In genomic region chr19:14006085-14006765, GRCh38 we compare ENCODE assay signal across 8 cellular contexts. TPM values are rescaled to one million over a fixed set of nuclear protein-coding genes. Genes with fewer than 3 reads are reported as not detected.
DNase-seq lines count a peak whose midpoint lies in the region; ATAC-seq and TF ChIP-seq lines count a peak whose summit lies in the region.

RFX1 (minus strand) TSS chr19:14006320; CDS start chr19:13993843, 12,477 bp downstream.

- H3K4me3 ChIP-seq in PC-9 (peak within 1 kb of the TSS; percentile 65), epithelial cell of esophagus (ENCODE audit: low read length) (peak within 1 kb of the TSS; percentile 83)

- peak within 1 kb of the TSS; percentile 85 for H2AFZ ChIP-seq in PC-9

- peaks cover 25% of the 10 kb centered on the region for H3K79me2 ChIP-seq in PC-9 (ENCODE audit: low read depth)

- CTCF ChIA-PET in PC-9 (lab: Charles Lee): no interaction called here

- H3K4me2 ChIP-seq in PC-9: peak within 1 kb of the TSS; percentile 96

- ATAC-seq in GM21723 (IDR thresholded peaks at IDR 0.05; ENCODE audit: unreplicated experiment): peak; percentile 76

- DNase-seq in DMS 273 (lab: John Stamatoyannopoulos, UW; ENCODE audit: unreplicated experiment): peak; percentile 100
- peak; percentile 99 for DNase-seq in KBM-7
- peak; percentile 99 to 100 for DNase-seq in PC-9
- DNase-seq in activated T-cell treated with anti-CD3 and anti-CD28 coated beads for 48 hours (ENCODE audit: low read depth): peak; percentile 99
- peak; percentile 100 for DNase-seq in epithelial cell of esophagus (ENCODE audit: low read depth)
- peak; percentile 98 for DNase-seq in middle frontal gyrus (ENCODE audit: extremely low spot score, low spot score)
- peak; percentile 100 for DNase-seq in stimulated activated CD8-positive, alpha-beta memory T cell treated with anti-CD3 and anti-CD28 coated beads, Interleukin-2, amount 100 ng/mL, for 48 hours (ENCODE audit: low read depth in 2 of 2)

- H3K9me2 ChIP-seq in PC-9 (ENCODE audit: insufficient read depth): no peaks in the 10 kb centered on the region

- POLR2A ChIA-PET in PC-9 (lab: Charles Lee; ENCODE audit: unreplicated experiment): interaction anchor here (0.6 to 1.2 kb wide), 6 partner anchors 19 to 693 kb away, joined by 3 to 12 read pairs (median 4); partner anchors contain the start of gene IL27RA

- no peaks in the 10 kb centered on the region for H3K36me3 ChIP-seq in PC-9 (ENCODE audit: low read depth)

- H3K9me3 ChIP-seq in PC-9 (ENCODE audit: insufficient read depth, low read depth): no peaks in the 10 kb centered on the region

- H4K20me1 ChIP-seq in PC-9 (ENCODE audit: insufficient read depth): no peaks in the 10 kb centered on the region

- in situ Hi-C loops in KBM-7 (cut with MboI; ENCODE audit: low pct_unique_long_range_greater_than_20kb, low sequenced_read_pairs): no loop called here

- H3K27ac ChIP-seq in PC-9: peak within 1 kb of the TSS; percentile 82

- peaks cover 6% of the 10 kb centered on the region for H3K4me1 ChIP-seq in PC-9 (replicated peaks; ENCODE audit: insufficient read depth)

- no peaks in the 10 kb centered on the region for H3K27me3 ChIP-seq in PC-9 (ENCODE audit: insufficient read depth, low read depth)

- BruUV-seq in PC-9 (replicated peaks; lab: Mats Ljungman, UMichigan): no TSS peak

- intact Hi-C loops in PC-9 (cut with micrococcal nuclease; ENCODE audit: unreplicated experiment): loop anchor here (2.0 to 5.0 kb wide), 2 partner anchors 67 to 501 kb away; partner anchors contain the start of gene MISP3

- TF ChIP-seq CTCF in PC-9 (conservative IDR thresholded peaks at IDR 0.05): no peak
- no peak for TF ChIP-seq CTCF in epithelial cell of esophagus (IDR thresholded peaks at IDR 0.05; ENCODE audit: insufficient read depth, low read depth, low read length, missing control alignments)

- peaks cover 30% of the 10 kb centered on the region for H3F3A ChIP-seq in PC-9 (ENCODE audit: insufficient read depth, low read depth)

RNA-seq across cellular contexts. Expression of gene RFX1, which starts in this region (rescaled TPM):
- 20.6 and 25.5 TPM in 2 replicates for total RNA-seq in PC-9 (2021)

Comparison
In these comparisons a context has a peak if more than half of its experiments do, and no peak if none do; other contexts are left out.
1. Peak in every context shown above with its lines: DNase-seq, ATAC-seq, H3K4me3 ChIP-seq and H3K27ac ChIP-seq.